In genomic region chr3:119240101-119240581, GRCh38 we compare ENCODE assay signal across 1 cellular context.
TF ChIP-seq lines count a peak whose summit lies in the region.

No MANE protein-coding gene starts in this region.

TF ChIP-seq in HepG2, 621 proteins besides CTCF, POLR2A, EP300 and RAD21 (continued from another document):
- peak; percentile 73; the same call in 1 of the 2 replicates for TF ChIP-seq ZNF670 (CRISPR knock-in tag; IDR thresholded peaks at IDR 0.05; ENCODE audit: borderline replicate concordance)
- peak; percentile 21; the same call in 1 of the 2 replicates for TF ChIP-seq KDM5A (IDR thresholded peaks at IDR 0.05; ENCODE audit: borderline replicate concordance, low read length)
- no peak for TF ChIP-seq RFX1 (IDR thresholded peaks at IDR 0.05)
- TF ChIP-seq SKIL (CRISPR knock-in tag; IDR thresholded peaks at IDR 0.05; ENCODE audit: borderline replicate concordance): 0 out of 2 replicates have a peak, but pooled peaks have one; percentile 4
- TF ChIP-seq RARA (CRISPR knock-in tag; IDR thresholded peaks at IDR 0.05): peak; percentile 24; the same call in 1 of the 2 replicates
